Comparison of ENCODE assay signal across 17 cellular contexts in the genomic region with DNA sequence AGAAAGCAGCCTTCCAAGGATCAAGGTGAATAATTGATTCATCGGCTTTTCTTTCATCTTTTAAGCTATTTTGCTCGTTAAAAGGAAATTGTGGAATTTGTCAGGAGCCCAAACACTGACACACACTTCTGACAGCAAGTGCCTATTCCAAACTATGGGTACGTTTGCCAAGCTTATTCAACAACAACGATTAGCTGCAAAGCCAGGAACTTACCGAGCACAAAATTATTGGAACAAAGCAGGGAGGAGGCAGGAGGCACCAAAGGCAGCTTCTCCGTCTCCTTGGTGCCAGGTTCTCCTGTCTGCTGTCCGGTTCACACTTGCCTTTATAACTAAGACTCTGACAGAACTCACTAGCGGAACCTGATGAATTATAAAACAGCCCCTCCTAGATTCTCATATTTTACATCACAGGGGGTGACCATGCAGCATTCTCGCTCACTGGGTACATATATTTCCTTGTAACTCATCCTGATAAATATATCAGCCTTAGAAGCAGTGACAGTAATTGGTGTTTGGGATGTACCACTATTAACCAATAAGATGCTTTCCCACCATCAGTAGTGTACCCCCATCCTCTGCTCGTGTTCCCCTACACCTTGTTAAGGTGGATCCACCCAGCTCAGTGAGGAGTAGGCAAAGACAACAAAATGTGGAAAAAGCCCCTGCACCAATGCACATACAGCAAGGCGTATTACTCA.
DNase-seq lines count a peak whose midpoint lies in the region; ATAC-seq and TF ChIP-seq lines count a peak whose summit lies in the region.
"Had no signal": no experiment of that assay in that cellular context is flagged by ENCODE, and none has a peak within 500 bp of the region (broad histone marks: within the 10 kb centered on the region; RNA-seq: fewer than 3 reads in every experiment).

No MANE protein-coding gene starts in this region.

- H3K36me3 ChIP-seq in kidney epithelial cell (ENCODE audit: control insufficient read depth, insufficient read depth, low read length) (no peaks in the 10 kb centered on the region), suprapubic skin (no peaks in the 10 kb centered on the region), PC-3 (ENCODE audit: low read depth, low read length) (no peaks in the 10 kb centered on the region)

- H3K79me2 ChIP-seq in PC-3 (ENCODE audit: low read length) = no peaks in the 10 kb centered on the region

- no peaks in the 10 kb centered on the region for H4K20me1 ChIP-seq in PC-3 (ENCODE audit: low read length)

- TF ChIP-seq POLR2A in suprapubic skin (IDR thresholded peaks at IDR 0.05) = no peak

- H3F3A ChIP-seq in PC-3 (ENCODE audit: low read length, unreplicated experiment) = no peaks in the 10 kb centered on the region

- 42% methylated on average over 11 of the region's 11 CpGs for WGBS in suprapubic skin

- peaks cover 7% of the 10 kb centered on the region for H3K4me1 ChIP-seq in suprapubic skin
- H3K4me1 ChIP-seq in PC-3 (ENCODE audit: insufficient read depth, low read length) = no peaks in the 10 kb centered on the region

- no peak for TF ChIP-seq EP300 in suprapubic skin (IDR thresholded peaks at IDR 0.05)

- peaks cover 23% of the 10 kb centered on the region for H3K4me1 Mint-ChIP-seq in activated B cell treated with CpG ODN at 0.5 μM for 24 hours
- H3K4me1 Mint-ChIP-seq: CD4-positive, alpha-beta memory T cell had no signal

- ATAC-seq in activated B cell treated with CpG ODN at 0.5 μM for 24 hours (ENCODE audit: low read depth) (no peak), PC-3 (no peak)
- ATAC-seq: left colon; natural killer cell treated with Interleukin-12 subunit alpha and Interleukin-12 subunit beta and Interleukin-15 and Interleukin-18, amount 100 ng/mL, for 72 hours had no signal

- H3K27me3 ChIP-seq in kidney epithelial cell (ENCODE audit: control insufficient read depth, insufficient read depth, low read length) (peaks cover 2% of the 10 kb centered on the region), suprapubic skin (no peaks in the 10 kb centered on the region), PC-3 (ENCODE audit: low read length) (peaks cover 57% of the 10 kb centered on the region)

- no peak overlapping the region for H3K27ac Mint-ChIP-seq in activated B cell treated with CpG ODN at 0.5 μM for 24 hours
- H3K27ac Mint-ChIP-seq: CD4-positive, alpha-beta memory T cell; natural killer cell treated with Interleukin-12 subunit alpha and Interleukin-12 subunit beta and Interleukin-15 and Interleukin-18, amount 100 ng/mL, for 72 hours had no signal

- intact Hi-C loops in activated B cell treated with CpG ODN at 0.5 μM for 24 hours (cut with micrococcal nuclease) (no loop called here), PC-3 (cut with micrococcal nuclease) (no loop called here)

- H3K9me2 ChIP-seq in PC-3 (replicated peaks; ENCODE audit: low read length) = no peaks in the 10 kb centered on the region

- H3K4me3 ChIP-seq in kidney epithelial cell (ENCODE audit: low read depth, low read length) = peak overlapping the region; percentile 30
- H3K4me3 ChIP-seq in suprapubic skin = peak overlapping the region; percentile 23
- H3K4me3 ChIP-seq in foreskin fibroblast (ENCODE audit: low read depth in 1 of 2, low read length in 2 of 2) = no peak overlapping the region
- no peak overlapping the region for H3K4me3 ChIP-seq in PC-3 (ENCODE audit: low read length)

- peak overlapping the region; percentile 13 for H3K4me3 Mint-ChIP-seq in activated B cell treated with CpG ODN at 0.5 μM for 24 hours
- H3K4me3 Mint-ChIP-seq: CD4-positive, alpha-beta memory T cell; natural killer cell treated with Interleukin-12 subunit alpha and Interleukin-12 subunit beta and Interleukin-15 and Interleukin-18, amount 100 ng/mL, for 72 hours had no signal

- H3K9ac ChIP-seq in PC-3 (ENCODE audit: low read length) = no peak overlapping the region

- no peaks in the 10 kb centered on the region for H3K9me3 Mint-ChIP-seq in activated B cell treated with CpG ODN at 0.5 μM for 24 hours

- H3K9me3 ChIP-seq in suprapubic skin (no peaks in the 10 kb centered on the region), PC-3 (ENCODE audit: low read length) (no peaks in the 10 kb centered on the region)

- DNase-seq in NCI-H1105 treated with DMSO at 0.1 percent for 48 hours (lab: John Stamatoyannopoulos, UW) (peak; percentile 48), NCI-H1105 (lab: John Stamatoyannopoulos, UW) (no peak), activated B cell treated with CpG ODN at 0.5 μM for 24 hours (no peak), kidney epithelial cell (ENCODE audit: low read depth) (no peak), suprapubic skin (ENCODE audit: low spot score in 2 of 2) (no peak), foreskin fibroblast (no peak), PC-3 (no peak), iPS-NIHi11 (ENCODE audit: low spot score) (no peak)
- DNase-seq: activated CD4-positive, alpha-beta T cell treated with anti-CD3 and anti-CD28 coated beads for 1 hour; activated T-cell treated with anti-CD3 and anti-CD28 coated beads, Interleukin-2, amount 50 U/mL, for 48 hours; CD4-positive, alpha-beta memory T cell; IMR-90; left colon; NCI-H2029 treated with DMSO at 0.1 percent for 48 hours had no signal

- H3K27me3 Mint-ChIP-seq in activated B cell treated with CpG ODN at 0.5 μM for 24 hours = peaks cover 15% of the 10 kb centered on the region
- H3K27me3 Mint-ChIP-seq: natural killer cell treated with Interleukin-12 subunit alpha and Interleukin-12 subunit beta and Interleukin-15 and Interleukin-18, amount 100 ng/mL, for 72 hours had no signal

- POLR2A ChIA-PET in activated B cell treated with CpG ODN at 0.5 μM for 24 hours (lab: Charles Lee) = no interaction called here
- POLR2A ChIA-PET in PC-3 (lab: Charles Lee; ENCODE audit: unreplicated experiment) = no interaction called here

- H3K4me2 ChIP-seq in PC-3 (ENCODE audit: low read length) = no peak overlapping the region
- H3K4me2 ChIP-seq: smooth muscle cell had no signal

- no peak for TF ChIP-seq CTCF in activated B cell treated with CpG ODN at 0.5 μM for 24 hours (IDR thresholded peaks at IDR 0.05)
- no peak for TF ChIP-seq CTCF in kidney epithelial cell (IDR thresholded peaks at IDR 0.05; ENCODE audit: insufficient read depth, low read length, poor library complexity, severe bottlenecking)
- TF ChIP-seq CTCF in suprapubic skin (IDR thresholded peaks at IDR 0.05) = no peak
- TF ChIP-seq CTCF in foreskin fibroblast (IDR thresholded peaks at IDR 0.05; ENCODE audit: low read depth, low read length) = no peak
- no peak for TF ChIP-seq CTCF in PC-3 (conservative IDR thresholded peaks at IDR 0.05; ENCODE audit: low read depth, low read length)

- no peak overlapping the region for H3K27ac ChIP-seq in suprapubic skin
- no peak overlapping the region for H3K27ac ChIP-seq in PC-3 (ENCODE audit: low read length)
- H3K27ac ChIP-seq: 22Rv1 had no signal

- H2AFZ ChIP-seq in PC-3 (ENCODE audit: low read length) = no peak overlapping the region

- CTCF ChIA-PET in activated B cell treated with CpG ODN at 0.5 μM for 24 hours (lab: Charles Lee) = interaction anchor here (0.6 kb wide), 1 partner anchor 17 kb away, joined by 3 read pairs; no protein-coding TSS in a partner anchor
- CTCF ChIA-PET in PC-3 (lab: Charles Lee) = no interaction called here

- no TSS peak for BruUV-seq in PC-3 (replicated peaks; lab: Mats Ljungman, UMichigan)

- no peaks in the 10 kb centered on the region for H3K36me3 Mint-ChIP-seq in activated B cell treated with CpG ODN at 0.5 μM for 24 hours (ENCODE audit: low read depth)
- H3K36me3 Mint-ChIP-seq: CD4-positive, alpha-beta memory T cell; natural killer cell treated with Interleukin-12 subunit alpha and Interleukin-12 subunit beta and Interleukin-15 and Interleukin-18, amount 100 ng/mL, for 72 hours had no signal

Comparison
In these comparisons a context has a peak if more than half of its experiments do, and no peak if none do; other contexts are left out.
1. H3K4me3 ChIP-seq: peak in kidney epithelial cell (single experiment) and suprapubic skin (single experiment); none in foreskin fibroblast (0 of 2) and PC-3 (single experiment).